In the genomic region with DNA sequence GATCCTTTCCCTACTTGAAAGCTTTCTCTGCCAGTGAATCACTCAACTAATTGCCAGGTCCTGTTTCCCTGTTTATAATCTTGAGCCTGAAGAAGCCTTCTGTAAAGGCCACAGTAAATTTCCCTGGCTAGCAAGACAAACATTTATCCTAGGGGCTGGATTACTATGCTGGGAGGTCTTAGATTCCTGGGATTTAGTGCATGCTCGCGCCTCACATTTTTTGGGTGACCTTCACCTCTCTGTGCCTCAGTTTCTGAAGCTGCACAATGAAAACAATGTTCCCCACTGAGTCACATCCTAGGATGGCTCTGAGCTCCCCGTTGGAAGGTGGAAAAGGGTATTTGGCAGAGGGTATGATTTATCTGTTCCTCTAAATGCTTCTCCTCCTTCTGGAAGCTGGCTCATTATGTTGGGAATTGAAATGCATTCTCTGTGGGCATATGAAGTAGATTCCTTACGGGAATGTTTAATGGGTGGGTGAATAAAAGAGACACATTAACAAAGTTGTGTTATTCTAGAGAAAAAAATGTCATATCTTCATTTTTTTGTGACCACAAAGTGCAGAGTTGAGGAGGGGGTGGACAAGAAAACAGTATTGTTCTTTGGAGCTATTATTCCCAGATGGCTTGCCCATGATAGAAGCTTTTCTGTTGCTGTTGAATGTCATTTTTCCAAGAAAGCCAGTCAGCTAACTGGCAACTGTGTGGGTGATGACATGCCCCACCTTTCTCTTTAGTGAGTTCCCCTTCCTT, we compare ENCODE assay signal across 13 cellular contexts. TPM values are rescaled to one million over a fixed set of nuclear protein-coding genes. Genes with fewer than 3 reads are reported as not detected.
DNase-seq lines count a peak whose midpoint lies in the region; ATAC-seq and TF ChIP-seq lines count a peak whose summit lies in the region.
"Had no signal": no experiment of that assay in that cellular context is flagged by ENCODE, and none has a peak within 500 bp of the region (broad histone marks: within the 10 kb centered on the region; RNA-seq: fewer than 3 reads in every experiment).

No MANE protein-coding gene starts in this region.

- no peak overlapping the region for H3K4me3 ChIP-seq in adipocyte (ENCODE audit: low read length)
- no peak overlapping the region for H3K4me3 ChIP-seq in thyroid gland (replicated peaks in 1 of 3)
- H3K4me3 ChIP-seq: GM12878, skin epidermis had no signal

- WGBS in thyroid gland, 2 donors = 47 to 54% methylated on average over 4 of the region's 4 CpGs

- intact Hi-C loops in thyroid gland (cut with DNase I) = no loop called here

- no peak for ATAC-seq in GM21367 (IDR thresholded peaks at IDR 0.05; ENCODE audit: unreplicated experiment)
- ATAC-seq in GM21786 (IDR thresholded peaks at IDR 0.05; ENCODE audit: unreplicated experiment) = no peak
- ATAC-seq in stimulated activated naive CD8-positive, alpha-beta T cell treated with anti-CD3 and anti-CD28 coated beads, Interleukin-15, Interleukin-2, amounts not matched to agents 100 U/mL and 50 U/mL, for 24 hours = no peak
- ATAC-seq: GM12878 had no signal

- H3K27me3 ChIP-seq in adipocyte (replicated peaks; ENCODE audit: control insufficient read depth, insufficient read depth, low read length) = no peaks in the 10 kb centered on the region
- H3K27me3 ChIP-seq in thyroid gland = no peaks in the 10 kb centered on the region

- H3K9ac ChIP-seq in adipocyte (ENCODE audit: low read length) = no peak overlapping the region

- H3K36me3 ChIP-seq in adipocyte (ENCODE audit: control insufficient read depth, insufficient read depth, low read length, severe bottlenecking) (no peaks in the 10 kb centered on the region), thyroid gland (no peaks in the 10 kb centered on the region)

- peak overlapping the region; percentile 70 to 89 (median 78) for H3K27ac ChIP-seq in thyroid gland

- H3K9me3 ChIP-seq in adipocyte (ENCODE audit: control insufficient read depth, low read length) = no peaks in the 10 kb centered on the region
- H3K9me3 ChIP-seq in thyroid gland = no peaks in the 10 kb centered on the region

- DNase-seq in HCEC 1CT (peak; percentile 69), adipocyte (ENCODE audit: low read depth) (peak; percentile 62), islet precursor cell (peak; percentile 74), thyroid gland (no peak), inferior parietal cortex (ENCODE audit: extremely low spot score) (no peak)
- DNase-seq in stimulated activated naive CD8-positive, alpha-beta T cell treated with anti-CD3 and anti-CD28 coated beads, Interleukin-15, Interleukin-2, amounts not matched to agents 100 U/mL and 50 U/mL, for 24 hours = no peak
- DNase-seq: activated CD4-positive, alpha-beta T cell treated with anti-CD3 and anti-CD28 coated beads, Interleukin-2, amount 10 ng/mL, durations not matched to agents 24 days and 14 days; DMS 273 treated with DMSO at 0.1 percent for 48 hours; NCI-H1417 had no signal

- TF ChIP-seq POLR2A in thyroid gland (IDR thresholded peaks at IDR 0.05) = no peak

- H3K4me1 ChIP-seq in adipocyte (ENCODE audit: control insufficient read depth, insufficient read depth, low read length) (peaks cover 31% of the 10 kb centered on the region), thyroid gland (peaks cover 9 to 39% of the 10 kb centered on the region in 2 donors)

- TF ChIP-seq CTCF in thyroid gland (IDR thresholded peaks at IDR 0.05) = no peak

RNA-seq across cellular contexts. Expression of gene LSM3, which starts 32.4 kb away (rescaled TPM):
- total RNA-seq in thyroid gland = 10 to 100 TPM in 3 of 4 donors, 1 to 10 TPM in 1; 9.9 to 15.6 (median 15.3) TPM

RNA-seq across cellular contexts. Expression of gene XPC, which starts 32.6 kb away (rescaled TPM):
- 10 to 100 TPM; 53.4 to 69.3 (median 60.8) TPM for total RNA-seq in thyroid gland

Comparison
In these comparisons a context has a peak if more than half of its experiments do, and no peak if none do; other contexts are left out.
1. DNase-seq: peak in HCEC 1CT (single experiment), adipocyte (single experiment) and islet precursor cell (single experiment); none in thyroid gland (0 of 2), inferior parietal cortex (single experiment) and stimulated activated naive CD8-positive, alpha-beta T cell treated with anti-CD3 and anti-CD28 coated beads, Interleukin-15, Interleukin-2, amounts not matched to agents 100 U/mL and 50 U/mL, for 24 hours (single experiment).